Comparison of ENCODE assay signal across 14 cellular contexts in genomic region chr16:87056083-87056482, GRCh38.
DNase-seq lines count a peak whose midpoint lies in the region; ATAC-seq and TF ChIP-seq lines count a peak whose summit lies in the region.
"Had no signal": no experiment of that assay in that cellular context is flagged by ENCODE, and none has a peak within 500 bp of the region (broad histone marks: within the 10 kb centered on the region; RNA-seq: fewer than 3 reads in every experiment).

No MANE protein-coding gene starts in this region.

- no peak for ATAC-seq in upper lobe of left lung (ENCODE audit: low FRiP score in 2 of 2)
- ATAC-seq in GM18498 (IDR thresholded peaks at IDR 0.05; ENCODE audit: unreplicated experiment) = no peak
- ATAC-seq: left colon had no signal

- no peaks in the 10 kb centered on the region for H3K36me3 Mint-ChIP-seq in endodermal cell (ENCODE audit: low read depth)
- H3K36me3 Mint-ChIP-seq: CD4-positive, CD25-positive, alpha-beta regulatory T cell had no signal

- no peak overlapping the region for H3K4me3 Mint-ChIP-seq in endodermal cell
- H3K4me3 Mint-ChIP-seq: CD4-positive, CD25-positive, alpha-beta regulatory T cell had no signal

- H3K27ac Mint-ChIP-seq in endodermal cell = no peak overlapping the region
- H3K27ac Mint-ChIP-seq: CD4-positive, CD25-positive, alpha-beta regulatory T cell had no signal

- H4K20me1 ChIP-seq in Loucy (ENCODE audit: insufficient read depth, low read length, poor library complexity, severe bottlenecking) = no peaks in the 10 kb centered on the region

- TF ChIP-seq CTCF in AG09319 (IDR thresholded peaks at IDR 0.05; ENCODE audit: low read depth, low read length) (peak; percentile 21), Loucy (conservative IDR thresholded peaks at IDR 0.05; ENCODE audit: low read length) (0 out of 2 replicates have a peak, but pooled peaks have one; percentile 22), endodermal cell (conservative IDR thresholded peaks at IDR 0.05) (peak; percentile 21), upper lobe of left lung (IDR thresholded peaks at IDR 0.05) (no peak)

- DNase-seq in AG09319 (ENCODE audit: extremely low read depth, low read depth) (no peak), endodermal cell (peak; percentile 41), lung microvascular endothelial cell (ENCODE audit: low read depth in 2 of 2) (peak; percentile 30 to 52), iPS-NIHi7 (ENCODE audit: extremely low spot score) (no peak), upper lobe of left lung (no peak), HUDEP-2 (lab: John Stamatoyannopoulos, UW; ENCODE audit: unreplicated experiment in 76 of 76) (no peak)
- DNase-seq: anterior cingulate cortex; CD4-positive, CD25-positive, alpha-beta regulatory T cell; left colon; NCI-H1092 treated with DMSO at 0.1 percent for 48 hours; NCI-H510A treated with DMSO at 0.1 percent for 48 hours; nucleus accumbens had no signal

- H3K79me2 ChIP-seq in Loucy (ENCODE audit: insufficient read depth, low read length) = no peaks in the 10 kb centered on the region

- no peak overlapping the region for H2AFZ ChIP-seq in Loucy (ENCODE audit: low read length)

- H3K36me3 ChIP-seq in Loucy (ENCODE audit: insufficient read depth, low read length) (no peaks in the 10 kb centered on the region), endodermal cell (ENCODE audit: control insufficient read depth, insufficient read depth, low read length) (no peaks in the 10 kb centered on the region), upper lobe of left lung (no peaks in the 10 kb centered on the region)

- H3K4me1 Mint-ChIP-seq in endodermal cell = peaks cover 4% of the 10 kb centered on the region

- H3K9ac ChIP-seq in Loucy (ENCODE audit: low read depth, low read length, poor library complexity, severe bottlenecking) = no peak overlapping the region
- no peak overlapping the region for H3K9ac ChIP-seq in endodermal cell (ENCODE audit: extremely low read depth, low read length, poor library complexity, severe bottlenecking)

- no peak overlapping the region for H3K4me2 ChIP-seq in Loucy (ENCODE audit: low read depth, low read length, poor library complexity, severe bottlenecking)

- no peaks in the 10 kb centered on the region for H3K27me3 ChIP-seq in Loucy (ENCODE audit: insufficient read depth, low read length, poor library complexity, severe bottlenecking)
- no peaks in the 10 kb centered on the region for H3K27me3 ChIP-seq in endodermal cell (ENCODE audit: control insufficient read depth, insufficient read depth, low read length, poor library complexity, severe bottlenecking)
- peaks cover 0 to 8% (median 2%) of the 10 kb centered on the region in 4 donors for H3K27me3 ChIP-seq in upper lobe of left lung

- H3K4me1 ChIP-seq in Loucy (ENCODE audit: insufficient read depth, low read length, poor library complexity, severe bottlenecking) = no peaks in the 10 kb centered on the region
- no peaks in the 10 kb centered on the region for H3K4me1 ChIP-seq in endodermal cell (ENCODE audit: control insufficient read depth, insufficient read depth, low read length)
- H3K4me1 ChIP-seq in upper lobe of left lung = no peaks in the 10 kb centered on the region

- H3K27me3 Mint-ChIP-seq in endodermal cell (ENCODE audit: insufficient read depth) = peaks cover 19% of the 10 kb centered on the region

- no peak for TF ChIP-seq POLR2A in upper lobe of left lung (IDR thresholded peaks at IDR 0.05)

- H3K9me2 ChIP-seq in Loucy (replicated peaks; ENCODE audit: low read depth, low read length) = no peaks in the 10 kb centered on the region

- TF ChIP-seq EP300 in upper lobe of left lung (IDR thresholded peaks at IDR 0.05) = no peak

- peaks cover 15% of the 10 kb centered on the region for H3K9me3 Mint-ChIP-seq in endodermal cell

- no peaks in the 10 kb centered on the region for H3F3A ChIP-seq in Loucy (ENCODE audit: low read depth)

- H3K27ac ChIP-seq in endodermal cell (ENCODE audit: low read depth, low read length) (no peak overlapping the region), upper lobe of left lung (no peak overlapping the region)

- WGBS in endodermal cell (ENCODE audit: insufficient coverage in 1 of 2, insufficient read length in 1 of 2), 2 experiments = 96 to 100% methylated on average over 2 to 4 of the region's 4 CpGs
- WGBS in upper lobe of left lung, 2 donors = 79% methylated on average over 4 of the region's 4 CpGs; no CpG with 5 or more reads in 1 of the 2 donors

- H3K4me3 ChIP-seq in Loucy (ENCODE audit: low read length, poor library complexity, severe bottlenecking) = no peak overlapping the region
- H3K4me3 ChIP-seq in endodermal cell (ENCODE audit: low read length) = no peak overlapping the region
- no peak overlapping the region for H3K4me3 ChIP-seq in upper lobe of left lung

- H3K9me3 ChIP-seq in Loucy (ENCODE audit: insufficient read depth, low read depth, low read length) = no peaks in the 10 kb centered on the region
- peaks cover 14% of the 10 kb centered on the region for H3K9me3 ChIP-seq in endodermal cell (ENCODE audit: control insufficient read depth, low read length)
- peaks cover 0 to 6% (median 0%) of the 10 kb centered on the region in 4 donors for H3K9me3 ChIP-seq in upper lobe of left lung

Comparison
In these comparisons a context has a peak if more than half of its experiments do, and no peak if none do; other contexts are left out.
1. DNase-seq: peak in endodermal cell (single experiment) and lung microvascular endothelial cell (2 of 2); none in AG09319 (single experiment), iPS-NIHi7 (single experiment), upper lobe of left lung (0 of 2) and HUDEP-2 (0 of 76).
2. CTCF ChIP-seq: peak in AG09319 (single experiment), Loucy (single experiment) and endodermal cell (single experiment); none in upper lobe of left lung (0 of 6).